In genomic region chr5:120012441-120012840, GRCh38 we compare ENCODE assay signal across 31 cellular contexts.
"Had no signal": no experiment of that assay in that cellular context is flagged by ENCODE, and none has a peak within 500 bp of the region (broad histone marks: within the 10 kb centered on the region; RNA-seq: fewer than 3 reads in every experiment).

No MANE protein-coding gene starts in this region.

- FAIRE-seq: astrocyte, bronchial epithelial cell had no signal

- DNase-seq: activated effector memory CD4-positive, alpha-beta T cell treated with anti-CD3 and anti-CD28 coated beads, Interleukin-2, amount 50 U/mL, for 16 hours; activated effector memory CD4-positive, alpha-beta T cell treated with Interleukin-2 at 50 U/mL for 16 hours; activated gamma-delta T cell; activated gamma-delta T cell treated with Interleukin-2 at 50 U/mL for 16 hours; activated naive CD4-positive, alpha-beta T cell; activated naive CD4-positive, alpha-beta T cell treated with anti-CD3 and anti-CD28 coated beads for 36 hours; activated naive CD4-positive, alpha-beta T cell treated with anti-CD3 and anti-CD28 coated beads, Interleukin-2, amount 10 ng/mL, durations not matched to agents 7 days and 5 days; activated naive CD4-positive, alpha-beta T cell treated with anti-CD3 and anti-CD28 coated beads, Interleukin-2, amount 50 U/mL, for 16 hours; activated naive CD4-positive, alpha-beta T cell treated with Interleukin-2 at 50 U/mL for 16 hours; activated naive CD8-positive, alpha-beta T cell treated with anti-CD3 and anti-CD28 coated beads for 36 hours; activated naive CD8-positive, alpha-beta T cell treated with anti-CD3 and anti-CD28 coated beads, Interleukin-2, amount 10 ng/mL, durations not matched to agents 7 days and 5 days; activated naive CD8-positive, alpha-beta T cell treated with anti-CD3 and anti-CD28 coated beads, Interleukin-2, amount 50 U/mL, for 24 hours; activated T-cell treated with anti-CD3 and anti-CD28 coated beads, Interleukin-2, amount 50 U/mL, for 1 hour; activated T-cell treated with anti-CD3 and anti-CD28 coated beads, Interleukin-2, amount 50 U/mL, for 24 hours; activated T-cell treated with anti-CD3 and anti-CD28 coated beads, Interleukin-2, amount 50 U/mL, for 4 hours; activated T-cell treated with anti-CD3 and anti-CD28 coated beads, Interleukin-2, amount 50 U/mL, for 48 hours; activated T-cell treated with anti-CD3 and anti-CD28 coated beads, Interleukin-2, amount 50 U/mL, for 72 hours; adrenal gland; amniotic stem cell; amygdala; anterior cingulate cortex; aorta; body of pancreas; brain microvascular endothelial cell; caudate nucleus; central memory CD4-positive, alpha-beta T cell; cerebellar nuclear complex had no signal

- ATAC-seq: activated naive CD4-positive, alpha-beta T cell treated with anti-CD3 and anti-CD28 coated beads, Interleukin-2, amount 50 U/mL, for 72 hours; activated naive CD8-positive, alpha-beta T cell treated with anti-CD3 and anti-CD28 coated beads, Interleukin-2, amount 50 U/mL, for 24 hours; activated T-cell treated with anti-CD3 and anti-CD28 coated beads, Interleukin-2, amount 50 U/mL, for 4 hours; activated T-cell treated with anti-CD3 and anti-CD28 coated beads, Interleukin-2, amount 50 U/mL, for 72 hours; activated T-helper 17 cell treated with anti-CD3 and anti-CD28 coated beads, Interleukin-2, amount 50 U/mL, for 72 hours; body of pancreas had no signal
